In genomic region chr1:2645143-2645542, GRCh38 we compare ENCODE assay signal across 1 cellular context.
TF ChIP-seq lines count a peak whose summit lies in the region.

No MANE protein-coding gene starts in this region.

TF ChIP-seq in HepG2, 621 proteins besides CTCF, POLR2A, EP300 and RAD21:
- TF ChIP-seq ZFP36L1 (CRISPR knock-in tag; IDR thresholded peaks at IDR 0.05) (no peak), ATF7-NPFF (CRISPR knock-in tag; IDR thresholded peaks at IDR 0.05; ENCODE audit: low read depth) (no peak), PLSCR1 (CRISPR knock-in tag; IDR thresholded peaks at IDR 0.05; ENCODE audit: borderline replicate concordance) (no peak), JARID2 (CRISPR knock-in tag; IDR thresholded peaks at IDR 0.05; ENCODE audit: insufficient replicate concordance) (no peak), NBN (conservative IDR thresholded peaks at IDR 0.05) (no peak), ZNF589 (CRISPR knock-in tag; conservative IDR thresholded peaks at IDR 0.05) (no peak), GMEB2 (CRISPR knock-in tag; IDR thresholded peaks at IDR 0.05; ENCODE audit: low read depth) (no peak), NFAT5 (CRISPR knock-in tag; IDR thresholded peaks at IDR 0.05) (no peak), IRF1 (CRISPR knock-in tag; IDR thresholded peaks at IDR 0.05; ENCODE audit: low read depth) (no peak), TSC22D2 (CRISPR knock-in tag; IDR thresholded peaks at IDR 0.05; ENCODE audit: borderline replicate concordance) (no peak), ZNF557 (CRISPR knock-in tag; IDR thresholded peaks at IDR 0.05) (no peak), ZFP82 (CRISPR knock-in tag; IDR thresholded peaks at IDR 0.05; ENCODE audit: borderline replicate concordance) (no peak), CCAR2 (optimal IDR thresholded peaks at IDR 0.05; ENCODE audit: low read depth, low read length) (no peak), ZNF576 (CRISPR knock-in tag; IDR thresholded peaks at IDR 0.05) (no peak), ZSCAN25 (CRISPR knock-in tag; IDR thresholded peaks at IDR 0.05) (no peak)
